In genomic region chr20:54475334-54476287, GRCh38 we compare ENCODE assay signal across 9 cellular contexts. TPM values are rescaled to one million over a fixed set of nuclear protein-coding genes. Genes with fewer than 3 reads are reported as not detected.
DNase-seq lines count a peak whose midpoint lies in the region; ATAC-seq and TF ChIP-seq lines count a peak whose summit lies in the region.
"Had no signal": no experiment of that assay in that cellular context is flagged by ENCODE, and none has a peak within 500 bp of the region (broad histone marks: within the 10 kb centered on the region; RNA-seq: fewer than 3 reads in every experiment).

DOK5 (plus strand) TSS chr20:54475593; CDS start chr20:54475947, 354 bp downstream.

- H3K4me3 ChIP-seq in A673 (ENCODE audit: low read depth, low read length, poor library complexity, severe bottlenecking) (peak within 1 kb of the TSS; percentile 61), Peyer's patch (peak within 1 kb of the TSS; percentile 18 to 53 (median 32)), fibroblast of villous mesenchyme (ENCODE audit: low read depth, low read length) (peak within 1 kb of the TSS; percentile 45)

- intact Hi-C loops in A673 (cut with micrococcal nuclease; ENCODE audit: unreplicated experiment) = loop anchor here (5.0 kb wide), 2 partner anchors 147 to 258 kb away; no protein-coding TSS in a partner anchor

- peaks cover 29% of the 10 kb centered on the region for H3K4me1 Mint-ChIP-seq in nephron progenitor cell
- peaks cover 2 to 9% (median 5%) of the 10 kb centered on the region in 3 donors for H3K4me1 Mint-ChIP-seq in T-cell
- peaks cover 10% of the 10 kb centered on the region for H3K4me1 Mint-ChIP-seq in stimulated activated memory B cell treated with anti-CD40 and anti-IgM and Interleukin-4, amounts not matched to agents 10 μg/mL and 1 μg/mL and 100 μg/mL, for 72 hours

- POLR2A ChIA-PET in A673 (lab: Charles Lee; ENCODE audit: low non-redundant PET) = no interaction called here
- POLR2A ChIA-PET in T-cell (lab: Charles Lee) = interaction anchor here in 1 of 2 donors (0.6 kb wide), 1 partner anchor 1755 kb away, joined by 4 read pairs; no protein-coding TSS in a partner anchor

- H3K27me3 Mint-ChIP-seq in nephron progenitor cell (ENCODE audit: low read depth, poor library complexity) (peaks cover 64% of the 10 kb centered on the region), T-cell (peaks cover 43 to 51% of the 10 kb centered on the region in 2 donors)
- H3K27me3 Mint-ChIP-seq in stimulated activated memory B cell treated with anti-CD40 and anti-IgM and Interleukin-4, amounts not matched to agents 10 μg/mL and 1 μg/mL and 100 μg/mL, for 72 hours = peaks cover 60% of the 10 kb centered on the region

- TF ChIP-seq CTCF in A673 (conservative IDR thresholded peaks at IDR 0.05; ENCODE audit: low read depth, low read length) (no peak), Peyer's patch (IDR thresholded peaks at IDR 0.05) (no peak), fibroblast of villous mesenchyme (IDR thresholded peaks at IDR 0.05; ENCODE audit: insufficient read depth, low read depth, low read length) (no peak), nephron progenitor cell (IDR thresholded peaks at IDR 0.05) (no peak)

- H3K9me3 ChIP-seq in A673 (ENCODE audit: low read depth, low read length, poor library complexity, severe bottlenecking) (no peaks in the 10 kb centered on the region), Peyer's patch (no peaks in the 10 kb centered on the region)

- BruUV-seq in A673 (replicated peaks; lab: Mats Ljungman, UMichigan) = no TSS peak

- H3K9me3 Mint-ChIP-seq in nephron progenitor cell = no peaks in the 10 kb centered on the region
- peaks cover 0 to 4% (median 3%) of the 10 kb centered on the region in 3 donors for H3K9me3 Mint-ChIP-seq in T-cell
- H3K9me3 Mint-ChIP-seq in stimulated activated memory B cell treated with anti-CD40 and anti-IgM and Interleukin-4, amounts not matched to agents 10 μg/mL and 1 μg/mL and 100 μg/mL, for 72 hours = peaks cover 3% of the 10 kb centered on the region

- H3K36me3 Mint-ChIP-seq in nephron progenitor cell (ENCODE audit: low read depth) (no peaks in the 10 kb centered on the region), T-cell (no peaks in the 10 kb centered on the region)
- H3K36me3 Mint-ChIP-seq in stimulated activated memory B cell treated with anti-CD40 and anti-IgM and Interleukin-4, amounts not matched to agents 10 μg/mL and 1 μg/mL and 100 μg/mL, for 72 hours = no peaks in the 10 kb centered on the region

- CTCF ChIA-PET in A673 (lab: Charles Lee) (no interaction called here), T-cell (lab: Charles Lee) (no interaction called here)

- peak; percentile 52 for DNase-seq in A673 (ENCODE audit: low spot score)
- DNase-seq in Peyer's patch = no peak
- DNase-seq in fibroblast of villous mesenchyme (ENCODE audit: low read depth) = no peak
- DNase-seq in nephron progenitor cell = peak; percentile 61
- DNase-seq in T-cell = no peak
- no peak for DNase-seq in activated CD4-positive, alpha-beta T cell treated with anti-CD3 and anti-CD28 coated beads, Interleukin-2, amount 50 U/mL, for 4 hours
- DNase-seq in NAMALWA (ENCODE audit: low spot score) = no peak

- H3K4me1 ChIP-seq in A673 (ENCODE audit: insufficient read depth, low read length, poor library complexity, severe bottlenecking) (peaks cover 30% of the 10 kb centered on the region), Peyer's patch (no peaks in the 10 kb centered on the region)

- ATAC-seq in T-cell (replicated peaks in 1 of 4) = no peak
- ATAC-seq in stimulated activated memory B cell treated with anti-CD40 and anti-IgM and Interleukin-4, amounts not matched to agents 10 μg/mL and 1 μg/mL and 100 μg/mL, for 72 hours = no peak

- no peak within 1 kb of the TSS for H3K27ac Mint-ChIP-seq in nephron progenitor cell
- H3K27ac Mint-ChIP-seq in T-cell = no peak within 1 kb of the TSS
- no peak within 1 kb of the TSS for H3K27ac Mint-ChIP-seq in stimulated activated memory B cell treated with anti-CD40 and anti-IgM and Interleukin-4, amounts not matched to agents 10 μg/mL and 1 μg/mL and 100 μg/mL, for 72 hours

- TF ChIP-seq POLR2A in Peyer's patch (IDR thresholded peaks at IDR 0.05) = no peak

- peak within 1 kb of the TSS; percentile 91 for H3K4me3 Mint-ChIP-seq in nephron progenitor cell
- peak within 1 kb of the TSS in 1 of 3 donors; percentile 13 for H3K4me3 Mint-ChIP-seq in T-cell
- no peak within 1 kb of the TSS for H3K4me3 Mint-ChIP-seq in stimulated activated memory B cell treated with anti-CD40 and anti-IgM and Interleukin-4, amounts not matched to agents 10 μg/mL and 1 μg/mL and 100 μg/mL, for 72 hours

- H3K36me3 ChIP-seq in A673 (ENCODE audit: insufficient read depth, low read length, poor library complexity, severe bottlenecking) (no peaks in the 10 kb centered on the region), Peyer's patch (no peaks in the 10 kb centered on the region)

- H3K27ac ChIP-seq in A673 (ENCODE audit: low read depth, low read length, poor library complexity, severe bottlenecking) = no peak within 1 kb of the TSS
- no peak within 1 kb of the TSS for H3K27ac ChIP-seq in Peyer's patch

- H3K27me3 ChIP-seq in A673 (replicated peaks; ENCODE audit: insufficient read depth, low read depth, low read length, poor library complexity) (no peaks in the 10 kb centered on the region), Peyer's patch (no peaks in the 10 kb centered on the region)

RNA-seq across cellular contexts. Expression of gene DOK5, which starts in this region (rescaled TPM):
- total RNA-seq in A673 (2021) (4.9 and 5.4 TPM in 2 replicates), Peyer's patch (1 to 10 TPM in 1 of 4 donors, not detected in 3; 2.1 TPM), fibroblast of villous mesenchyme (under 0.01 and 1.3 TPM in 2 replicates), T-cell (not detected)
- total RNA-seq: mononuclear cell had no signal

Comparison
In these comparisons a context has a peak if more than half of its experiments do, and no peak if none do; other contexts are left out.
1. DNase-seq: peak in A673 (single experiment) and nephron progenitor cell (single experiment); none in Peyer's patch (0 of 3), fibroblast of villous mesenchyme (single experiment), T-cell (0 of 34), activated CD4-positive, alpha-beta T cell treated with anti-CD3 and anti-CD28 coated beads, Interleukin-2, amount 50 U/mL, for 4 hours (0 of 2) and NAMALWA (single experiment).
2. Peak in every context shown above with its lines, with median percentiles within 50 percentile points of each other: H3K4me3 ChIP-seq.